In genomic region chr19:51552608-51552995, GRCh38 we compare ENCODE assay signal across 22 cellular contexts. TPM values are rescaled to one million over a fixed set of nuclear protein-coding genes. Genes with fewer than 3 reads are reported as not detected.
"Had no signal": no experiment of that assay in that cellular context is flagged by ENCODE, and none has a peak within 500 bp of the region (broad histone marks: within the 10 kb centered on the region; RNA-seq: fewer than 3 reads in every experiment).

No MANE protein-coding gene starts in this region.

- H3K4me3 Mint-ChIP-seq: activated CD4-positive, alpha-beta memory T cell treated with anti-CD3 and anti-CD28 coated beads for 36 hours; activated naive CD4-positive, alpha-beta T cell treated with anti-CD3 and anti-CD28 coated beads for 36 hours; activated T-helper 17 cell treated with anti-CD3 and anti-CD28 coated beads, Interleukin-2, amount 50 U/mL, for 72 hours had no signal

- H3K9me3 Mint-ChIP-seq: activated CD4-positive, alpha-beta memory T cell treated with anti-CD3 and anti-CD28 coated beads for 36 hours had no signal

- ATAC-seq: activated T-helper 17 cell treated with anti-CD3 and anti-CD28 coated beads, Interleukin-2, amount 50 U/mL, for 72 hours; Panc1 had no signal

- H3K4me3 ChIP-seq: adrenal gland, breast epithelium, SJCRH30 had no signal

- H3K27ac ChIP-seq: adrenal gland, breast epithelium, KMS-11, SJCRH30 had no signal

- H3K27me3 ChIP-seq: SJCRH30 had no signal

- H3K9me3 ChIP-seq: adrenal gland, breast epithelium, SJCRH30, SK-N-SH had no signal

- H3K4me2 ChIP-seq: KMS-11, SK-N-SH had no signal

- H3K4me1 ChIP-seq: adrenal gland, breast epithelium, SJCRH30 had no signal

- DNase-seq: activated CD4-positive, alpha-beta T cell treated with anti-CD3 and anti-CD28 coated beads for 1 hour; activated gamma-delta T cell; NCI-H1092 treated with DMSO at 0.1 percent for 48 hours; NCI-H1417 treated with DMSO at 0.1 percent for 48 hours; NCI-H1694; NCI-H2029; NCI-H2107; NCI-H2171 treated with DMSO at 0.1 percent for 48 hours had no signal

- H3K36me3 Mint-ChIP-seq: activated CD4-positive, alpha-beta memory T cell treated with anti-CD3 and anti-CD28 coated beads for 36 hours; activated naive CD8-positive, alpha-beta T cell treated with anti-CD3 and anti-CD28 coated beads, Interleukin-2, amount 10 ng/mL, durations not matched to agents 7 days and 5 days had no signal

- H3K36me3 ChIP-seq: adrenal gland, breast epithelium, SJCRH30 had no signal

- H3K9ac ChIP-seq: KMS-11, SK-N-SH had no signal

- H3K27ac Mint-ChIP-seq: activated CD4-positive, alpha-beta memory T cell treated with anti-CD3 and anti-CD28 coated beads for 36 hours; activated CD4-positive, alpha-beta T cell treated with anti-CD3 and anti-CD28 coated beads, Interleukin-2, amount 10 ng/mL, durations not matched to agents 7 days and 5 days; activated naive CD4-positive, alpha-beta T cell treated with anti-CD3 and anti-CD28 coated beads for 36 hours; activated naive CD8-positive, alpha-beta T cell treated with anti-CD3 and anti-CD28 coated beads, Interleukin-2, amount 10 ng/mL, durations not matched to agents 7 days and 5 days; activated T-helper 17 cell treated with anti-CD3 and anti-CD28 coated beads, Interleukin-2, amount 50 U/mL, for 72 hours had no signal

RNA-seq across cellular contexts. Expression of gene SIGLEC6, which starts 21.1 kb away (rescaled TPM):
- total RNA-seq: activated CD4-positive, alpha-beta memory T cell treated with anti-CD3 and anti-CD28 coated beads for 36 hours; activated naive CD4-positive, alpha-beta T cell treated with anti-CD3 and anti-CD28 coated beads for 36 hours; activated naive CD8-positive, alpha-beta T cell treated with anti-CD3 and anti-CD28 coated beads, Interleukin-2, amount 10 ng/mL, durations not matched to agents 7 days and 5 days; activated T-helper 17 cell treated with anti-CD3 and anti-CD28 coated beads, Interleukin-2, amount 50 U/mL, for 72 hours; MCF 10A; NCI-H460; SJCRH30 had no signal
- polyA plus RNA-seq: adrenal gland, aorta, SK-N-SH had no signal

RNA-seq across cellular contexts. Expression of gene SIGLEC12, which starts 51.0 kb away (rescaled TPM):
- total RNA-seq: activated naive CD4-positive, alpha-beta T cell treated with anti-CD3 and anti-CD28 coated beads for 36 hours; MCF 10A; NCI-H460; SJCRH30 had no signal
- polyA plus RNA-seq: SK-N-SH had no signal
